11 cellular contexts compared by ENCODE assay signal in the genomic region with DNA sequence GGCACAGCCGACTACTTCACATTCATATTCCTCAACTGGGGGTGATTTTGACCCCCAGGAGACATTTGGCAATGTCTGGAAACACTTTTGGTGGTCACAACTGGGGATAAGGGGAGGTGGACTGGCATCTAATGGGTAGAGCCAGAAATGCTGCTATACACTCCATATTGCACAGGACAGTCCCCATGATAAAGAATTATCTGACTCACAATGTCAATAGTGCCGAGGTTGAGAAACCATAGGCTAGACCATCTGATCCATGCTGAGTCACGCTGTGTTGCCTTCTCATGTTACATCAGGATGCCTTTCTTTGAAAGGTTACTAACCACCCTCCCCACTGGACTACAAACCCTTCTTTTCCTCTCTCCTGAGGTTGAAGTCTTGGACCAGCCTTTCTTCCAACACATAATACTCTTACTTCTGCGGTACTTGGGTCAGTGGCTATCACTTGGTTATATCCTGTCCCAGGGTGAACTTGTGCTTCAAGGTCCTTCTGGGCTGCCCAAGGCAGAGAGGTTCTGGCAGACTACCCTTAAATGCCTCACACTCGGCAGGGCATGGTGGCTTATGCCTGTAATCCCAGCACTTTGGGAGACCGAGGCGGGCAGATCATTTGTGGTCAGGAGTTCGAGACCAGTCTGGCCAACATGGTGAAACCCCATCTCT.
DNase-seq lines count a peak whose midpoint lies in the region; ATAC-seq and TF ChIP-seq lines count a peak whose summit lies in the region.
"Had no signal": no experiment of that assay in that cellular context is flagged by ENCODE, and none has a peak within 500 bp of the region (broad histone marks: within the 10 kb centered on the region; RNA-seq: fewer than 3 reads in every experiment).

No MANE protein-coding gene starts in this region.

- H3K9me3 ChIP-seq in HCT116 (ENCODE audit: control insufficient read depth in 1 of 2, insufficient read depth in 1 of 2, low read depth in 1 of 2, low read length in 2 of 2) (no peaks in the 10 kb centered on the region), SJCRH30 (replicated peaks) (no peaks in the 10 kb centered on the region), ovary (no peaks in the 10 kb centered on the region)
- H3K9me3 ChIP-seq: ascending aorta, psoas muscle had no signal

- TF ChIP-seq RAD21 in HCT116 (IDR thresholded peaks at IDR 0.05; ENCODE audit: low read depth) = peak; percentile 17; the same call in 1 of the 2 replicates

- CTCF ChIA-PET in HCT116 (lab: Charles Lee) = no interaction called here

- H3K36me3 ChIP-seq in ACC112 (ENCODE audit: insufficient read depth, low read length) (no peaks in the 10 kb centered on the region), HCT116 (ENCODE audit: control insufficient read depth in 1 of 2, insufficient read depth in 2 of 2, low read length in 2 of 2) (no peaks in the 10 kb centered on the region), SJCRH30 (no peaks in the 10 kb centered on the region), ovary (no peaks in the 10 kb centered on the region)
- H3K36me3 ChIP-seq: ascending aorta had no signal

- peak; percentile 86 for DNase-seq in HCT116 (ENCODE audit: low read depth, low spot score)
- DNase-seq in SJCRH30 = peak; percentile 34 to 42
- DNase-seq in fibroblast of the aortic adventitia (ENCODE audit: low read depth) = peak; percentile 93
- DNase-seq in head of caudate nucleus = no peak
- DNase-seq in ovary = no peak
- no peak for DNase-seq in activated CD8-positive, alpha-beta memory T cell treated with anti-CD3 and anti-CD28 coated beads, Interleukin-2, amount 50 U/mL, for 4 hours
- DNase-seq: NCI-H82, psoas muscle had no signal

- H3K4me2 ChIP-seq in HCT116 (ENCODE audit: low read length) = peak overlapping the region; percentile 85

- H4K20me1 ChIP-seq in HCT116 (ENCODE audit: insufficient read depth) = no peaks in the 10 kb centered on the region

- POLR2A ChIA-PET in HCT116 (lab: Charles Lee) = no interaction called here

- peaks cover 36% of the 10 kb centered on the region for H3K4me1 ChIP-seq in ACC112 (ENCODE audit: control insufficient read depth, insufficient read depth, low read length, unreplicated experiment)
- peaks cover 28 to 45% of the 10 kb centered on the region in 2 experiments for H3K4me1 ChIP-seq in HCT116 (ENCODE audit: control insufficient read depth in 1 of 2, insufficient read depth in 2 of 2, low read length in 2 of 2)
- peaks cover 9% of the 10 kb centered on the region for H3K4me1 ChIP-seq in SJCRH30
- H3K4me1 ChIP-seq in ovary (ENCODE audit: insufficient read depth) = no peaks in the 10 kb centered on the region
- H3K4me1 ChIP-seq: ascending aorta, psoas muscle had no signal

- H3K27ac ChIP-seq in ACC112 (ENCODE audit: low read depth, low read length) (peak overlapping the region; percentile 66), HCT116 (ENCODE audit: low read depth, low read length) (peak overlapping the region; percentile 4; the same call in 1 of the 2 replicates), SJCRH30 (no peak overlapping the region), ovary (no peak overlapping the region)
- H3K27ac ChIP-seq: ascending aorta, psoas muscle had no signal

- TF ChIP-seq POLR2A in HCT116 (IDR thresholded peaks at IDR 0.05; ENCODE audit: borderline replicate concordance, extremely low read depth, insufficient read depth, insufficient read length) (no peak), ovary (IDR thresholded peaks at IDR 0.05) (no peak)

- WGBS in ovary, 3 donors = 94 to 97% (median 96%) methylated on average over 8 of the region's 8 CpGs

- no peak overlapping the region for H3K9ac ChIP-seq in HCT116 (ENCODE audit: low read length)

- peak overlapping the region; percentile 43; the same call in 1 of the 2 replicates for H3K4me3 ChIP-seq in ACC112 (ENCODE audit: low read depth, low read length)
- H3K4me3 ChIP-seq in HCT116 (replicated peaks in 1 of 2; ENCODE audit: low read depth in 1 of 2, low read length in 2 of 2) = peak overlapping the region in 1 of 2 experiments; percentile 41; a peak in 1 of 4 replicates
- no peak overlapping the region for H3K4me3 ChIP-seq in SJCRH30
- H3K4me3 ChIP-seq in fibroblast of the aortic adventitia (ENCODE audit: low read depth, low read length) = no peak overlapping the region
- H3K4me3 ChIP-seq in ovary = no peak overlapping the region
- H3K4me3 ChIP-seq: ascending aorta, psoas muscle had no signal

- TF ChIP-seq EP300 in ovary (IDR thresholded peaks at IDR 0.05) = no peak

- intact Hi-C loops in HCT116 (cut with micrococcal nuclease) = no loop called here
- intact Hi-C loops in head of caudate nucleus (cut with DNase I) = no loop called here
- intact Hi-C loops in ovary (cut with DNase I) = no loop called here

- no TSS peak for BruUV-seq in HCT116 (replicated peaks; lab: Mats Ljungman, UMichigan)

- H3K27me3 ChIP-seq in ACC112 (ENCODE audit: insufficient read depth, low read length) (no peaks in the 10 kb centered on the region), HCT116 (ENCODE audit: insufficient read depth, low read length) (no peaks in the 10 kb centered on the region), SJCRH30 (no peaks in the 10 kb centered on the region), ovary (no peaks in the 10 kb centered on the region)
- H3K27me3 ChIP-seq: ascending aorta had no signal

- TF ChIP-seq CTCF in HCT116 (IDR thresholded peaks at IDR 0.05 in 2 of 3, conservative IDR thresholded peaks at IDR 0.05 in 1 of 3; ENCODE audit: borderline replicate concordance in 1 of 3, insufficient read depth in 1 of 3, low read depth in 2 of 3, low read length in 2 of 3) (no peak), fibroblast of the aortic adventitia (IDR thresholded peaks at IDR 0.05; ENCODE audit: insufficient read depth, low read length) (no peak), ovary (IDR thresholded peaks at IDR 0.05) (no peak)

- no peaks in the 10 kb centered on the region for H3K79me2 ChIP-seq in ACC112 (ENCODE audit: control insufficient read depth, insufficient read depth, low read length, unreplicated experiment)
- no peaks in the 10 kb centered on the region for H3K79me2 ChIP-seq in HCT116 (ENCODE audit: insufficient read depth, low read length)

- RAD21 ChIA-PET in HCT116 (lab: Charles Lee; ENCODE audit: low non-redundant PET in 1 of 2, low total read pairs in 2 of 2, uncharacterized antibody in 2 of 2, unreplicated experiment in 2 of 2) = no interaction called here

- no peak overlapping the region for H2AFZ ChIP-seq in ACC112 (ENCODE audit: low read length, unreplicated experiment)
- no peak overlapping the region for H2AFZ ChIP-seq in HCT116 (ENCODE audit: low read depth, low read length, poor library complexity, severe bottlenecking)

- no peaks in the 10 kb centered on the region for H3K9me2 ChIP-seq in HCT116 (ENCODE audit: insufficient read depth)

- ATAC-seq in HCT116 = peak; percentile 88
- ATAC-seq in GM19023 (IDR thresholded peaks at IDR 0.05; ENCODE audit: unreplicated experiment) = no peak

TF ChIP-seq in HCT116, 20 proteins besides CTCF, POLR2A, EP300 and RAD21 (continues in another document):
- TF ChIP-seq, protein P1, sequence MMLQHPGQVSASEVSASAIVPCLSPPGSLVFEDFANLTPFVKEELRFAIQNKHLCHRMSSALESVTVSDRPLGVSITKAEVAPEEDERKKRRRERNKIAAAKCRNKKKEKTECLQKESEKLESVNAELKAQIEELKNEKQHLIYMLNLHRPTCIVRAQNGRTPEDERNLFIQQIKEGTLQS (IDR thresholded peaks at IDR 0.05) = no peak
- TF ChIP-seq, protein P2, sequence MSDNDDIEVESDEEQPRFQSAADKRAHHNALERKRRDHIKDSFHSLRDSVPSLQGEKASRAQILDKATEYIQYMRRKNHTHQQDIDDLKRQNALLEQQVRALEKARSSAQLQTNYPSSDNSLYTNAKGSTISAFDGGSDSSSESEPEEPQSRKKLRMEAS (IDR thresholded peaks at IDR 0.05) = peak; percentile 50
- no peak for TF ChIP-seq EZH2phosphoT487 (IDR thresholded peaks at IDR 0.05; ENCODE audit: borderline replicate concordance)
- TF ChIP-seq EZH2 (IDR thresholded peaks at IDR 0.05) = no peak
- TF ChIP-seq JUND (IDR thresholded peaks at IDR 0.05) = peak; percentile 92
- peak; percentile 98 for TF ChIP-seq CEBPB (IDR thresholded peaks at IDR 0.05; ENCODE audit: low read depth)
- TF ChIP-seq, protein P3, sequence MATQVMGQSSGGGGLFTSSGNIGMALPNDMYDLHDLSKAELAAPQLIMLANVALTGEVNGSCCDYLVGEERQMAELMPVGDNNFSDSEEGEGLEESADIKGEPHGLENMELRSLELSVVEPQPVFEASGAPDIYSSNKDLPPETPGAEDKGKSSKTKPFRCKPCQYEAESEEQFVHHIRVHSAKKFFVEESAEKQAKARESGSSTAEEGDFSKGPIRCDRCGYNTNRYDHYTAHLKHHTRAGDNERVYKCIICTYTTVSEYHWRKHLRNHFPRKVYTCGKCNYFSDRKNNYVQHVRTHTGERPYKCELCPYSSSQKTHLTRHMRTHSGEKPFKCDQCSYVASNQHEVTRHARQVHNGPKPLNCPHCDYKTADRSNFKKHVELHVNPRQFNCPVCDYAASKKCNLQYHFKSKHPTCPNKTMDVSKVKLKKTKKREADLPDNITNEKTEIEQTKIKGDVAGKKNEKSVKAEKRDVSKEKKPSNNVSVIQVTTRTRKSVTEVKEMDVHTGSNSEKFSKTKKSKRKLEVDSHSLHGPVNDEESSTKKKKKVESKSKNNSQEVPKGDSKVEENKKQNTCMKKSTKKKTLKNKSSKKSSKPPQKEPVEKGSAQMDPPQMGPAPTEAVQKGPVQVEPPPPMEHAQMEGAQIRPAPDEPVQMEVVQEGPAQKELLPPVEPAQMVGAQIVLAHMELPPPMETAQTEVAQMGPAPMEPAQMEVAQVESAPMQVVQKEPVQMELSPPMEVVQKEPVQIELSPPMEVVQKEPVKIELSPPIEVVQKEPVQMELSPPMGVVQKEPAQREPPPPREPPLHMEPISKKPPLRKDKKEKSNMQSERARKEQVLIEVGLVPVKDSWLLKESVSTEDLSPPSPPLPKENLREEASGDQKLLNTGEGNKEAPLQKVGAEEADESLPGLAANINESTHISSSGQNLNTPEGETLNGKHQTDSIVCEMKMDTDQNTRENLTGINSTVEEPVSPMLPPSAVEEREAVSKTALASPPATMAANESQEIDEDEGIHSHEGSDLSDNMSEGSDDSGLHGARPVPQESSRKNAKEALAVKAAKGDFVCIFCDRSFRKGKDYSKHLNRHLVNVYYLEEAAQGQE (IDR thresholded peaks at IDR 0.05; ENCODE audit: low read depth) = no peak
- TF ChIP-seq ZFX (IDR thresholded peaks at IDR 0.05) = no peak
- TF ChIP-seq ELF1 (IDR thresholded peaks at IDR 0.05; ENCODE audit: borderline replicate concordance, low read depth) = no peak
- peak; percentile 94 for TF ChIP-seq FOSL1 (IDR thresholded peaks at IDR 0.05; ENCODE audit: low read depth)
- TF ChIP-seq SRF (IDR thresholded peaks at IDR 0.05; ENCODE audit: low read depth) = no peak
- TF ChIP-seq CBX3 (IDR thresholded peaks at IDR 0.05; ENCODE audit: low read depth) = no peak; the same call in 1 of the 2 replicates
- no peak for TF ChIP-seq ZNF274 (IDR thresholded peaks at IDR 0.05; ENCODE audit: low read depth, low read length)
- peak; percentile 79 for TF ChIP-seq TCF7L2 (IDR thresholded peaks at IDR 0.05; ENCODE audit: borderline replicate concordance, extremely low read depth, insufficient read depth, insufficient read length)
- TF ChIP-seq SIN3A (IDR thresholded peaks at IDR 0.05; ENCODE audit: low read depth) = peak; percentile 21; the same call in 1 of the 2 replicates

Comparison
In these comparisons a context has a peak if more than half of its experiments do, and no peak if none do; other contexts are left out.
1. H3K27ac ChIP-seq: peak in ACC112 (single experiment) and HCT116 (single experiment); none in SJCRH30 (single experiment) and ovary (0 of 2).
2. DNase-seq: peak in HCT116 (single experiment), SJCRH30 (2 of 2) and fibroblast of the aortic adventitia (single experiment); none in head of caudate nucleus (0 of 42), ovary (0 of 5) and activated CD8-positive, alpha-beta memory T cell treated with anti-CD3 and anti-CD28 coated beads, Interleukin-2, amount 50 U/mL, for 4 hours (single experiment).